ENCODE assay signal across 19 cellular contexts in the genomic region with DNA sequence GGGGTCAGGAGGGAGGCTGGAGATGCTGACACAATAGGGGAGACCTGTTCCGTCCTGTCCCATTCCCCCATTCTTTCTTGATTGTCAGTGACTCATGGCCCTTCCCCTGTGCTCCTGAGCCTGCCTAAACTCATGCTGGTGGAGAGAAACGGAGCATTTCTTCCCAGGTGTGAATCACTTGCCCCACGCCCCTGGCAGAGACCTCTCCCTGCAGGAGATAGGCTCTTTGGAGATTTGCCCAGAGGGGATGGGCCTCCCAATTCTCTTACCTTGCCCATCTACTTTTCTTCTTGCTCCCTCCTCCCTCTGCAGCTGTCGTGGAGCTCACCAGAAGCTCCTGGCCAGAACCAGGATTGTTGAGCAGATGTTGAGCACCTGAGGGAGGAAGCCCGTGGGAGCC.
"Had no signal": no experiment of that assay in that cellular context is flagged by ENCODE, and none has a peak within 500 bp of the region (broad histone marks: within the 10 kb centered on the region; RNA-seq: fewer than 3 reads in every experiment).

No MANE protein-coding gene starts in this region.

- H3K27ac ChIP-seq: ascending aorta, neutrophil, parathyroid adenoma, right lobe of liver, stomach, thoracic aorta, WERI-Rb-1 had no signal

- H3K9me3 ChIP-seq: ascending aorta, neutrophil, right lobe of liver, stomach, thoracic aorta had no signal

- H3K4me1 ChIP-seq: ascending aorta, parathyroid adenoma, right lobe of liver, stomach had no signal

- H3K4me3 ChIP-seq: ascending aorta, right lobe of liver, smooth muscle cell, stomach, thoracic aorta had no signal

- DNase-seq: activated CD4-positive, alpha-beta T cell treated with anti-CD3 and anti-CD28 coated beads for 1 hour; activated CD4-positive, alpha-beta T cell treated with anti-CD3 and anti-CD28 coated beads, Interleukin-2, amount 50 U/mL, for 4 hours; activated gamma-delta T cell; cerebellar nuclear complex; cortex of kidney; foreskin melanocyte; glutamatergic neuron; left ventricle myocardium superior; natural killer cell; right lobe of liver; stimulated activated CD4-positive, alpha-beta T cell treated with anti-CD3 and anti-CD28 coated beads, Interleukin-4, amount 100 ng/mL, for 24 hours; stomach; T-helper 17 cell; WERI-Rb-1 had no signal

- ATAC-seq: left ventricle myocardium superior, natural killer cell, right lobe of liver, T-helper 17 cell had no signal

- H3K27me3 ChIP-seq: ascending aorta, right lobe of liver, stomach had no signal

- H3K36me3 ChIP-seq: ascending aorta, neutrophil, right lobe of liver, stomach, thoracic aorta, WERI-Rb-1 had no signal
